ENCODE assay signal across 8 cellular contexts in the genomic region with DNA sequence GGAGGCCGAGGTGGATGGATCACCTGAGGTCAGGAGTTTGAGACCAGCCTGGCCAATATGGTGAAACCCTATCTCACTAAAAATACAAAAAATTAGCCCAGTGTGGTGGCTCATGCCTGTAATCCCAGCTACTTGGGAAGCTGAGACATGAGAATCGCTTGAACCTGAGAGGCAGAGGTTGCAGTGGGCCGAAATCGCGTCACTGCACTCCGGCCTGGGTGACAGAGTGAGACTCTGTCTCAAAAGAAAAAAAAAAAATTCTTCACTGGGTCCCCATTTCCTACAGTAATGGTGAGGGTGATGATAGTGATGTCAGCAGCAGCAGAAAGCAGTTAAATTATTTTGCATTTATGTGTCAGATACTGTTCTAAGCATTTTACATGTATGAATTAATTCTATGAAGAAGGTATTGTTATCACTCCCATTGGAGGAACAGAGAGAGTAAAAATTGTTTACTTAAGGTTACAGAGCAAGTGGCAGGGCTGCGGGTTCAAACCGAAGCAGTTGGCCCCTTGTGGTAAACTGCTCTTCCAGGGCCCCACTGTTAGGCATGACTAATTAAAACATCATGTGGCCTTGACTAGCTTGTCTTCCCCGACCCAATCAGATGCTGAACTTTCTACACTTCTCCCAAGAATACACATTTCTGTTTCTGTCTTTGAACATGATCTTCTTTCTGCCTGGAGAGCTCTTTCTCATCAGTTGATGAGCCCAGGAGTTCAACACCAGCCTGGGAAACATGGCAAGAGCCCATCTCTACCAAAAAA. TPM values are rescaled to one million over a fixed set of nuclear protein-coding genes. Genes with fewer than 3 reads are reported as not detected.
DNase-seq lines count a peak whose midpoint lies in the region; ATAC-seq, FAIRE-seq and TF ChIP-seq lines count a peak whose summit lies in the region.

No MANE protein-coding gene starts in this region.

- intact Hi-C loops in GM12878 (cut with micrococcal nuclease; ENCODE audit: unreplicated experiment): no loop called here

- no peaks in the 10 kb centered on the region for H3K27me3 ChIP-seq in GM12878 (replicated peaks in 1 of 2; ENCODE audit: control insufficient read depth in 2 of 2, insufficient read depth in 2 of 2, low read length in 1 of 2)
- no peaks in the 10 kb centered on the region for H3K27me3 ChIP-seq in H7 (ENCODE audit: control insufficient read depth, insufficient read depth, low read length)

- H3K79me2 ChIP-seq in GM12878 (ENCODE audit: control insufficient read depth, insufficient read depth, low read length): peaks cover 14% of the 10 kb centered on the region

- BruUV-seq in GM12878 (replicated peaks; lab: Mats Ljungman, UMichigan): TSS peak; percentile 29

- no peak for TF ChIP-seq EP300 in GM12878 (IDR thresholded peaks at IDR 0.05; ENCODE audit: borderline replicate concordance in 1 of 2, control insufficient read depth in 1 of 2, low read depth in 2 of 2, low read length in 2 of 2)

- RAD21 ChIA-PET in GM12878 (lab: Charles Lee; ENCODE audit: unreplicated experiment): interaction anchor here (0.6 to 3.5 kb wide), 7 partner anchors 16 to 95 kb away, joined by 3 to 21 read pairs (median 4); partner anchors contain the start of gene STAT3

- peaks cover 55% of the 10 kb centered on the region for H3K4me1 ChIP-seq in GM12878 (ENCODE audit: control insufficient read depth, insufficient read depth, low read length)

- WGBS in GM12878 (ENCODE audit: insufficient coverage, insufficient replicate concordance, low lambda C conversion rate, missing lambda C conversion rate): 21% methylated on average over 9 of the region's 9 CpGs

- H3K4me3 ChIP-seq in GM12878: no peak overlapping the region; the same call in 1 of the 2 replicates
- H3K4me3 ChIP-seq in H7 (ENCODE audit: insufficient read depth, low read depth, low read length): no peak overlapping the region

- CTCF ChIA-PET in GM12878 (lab: Yijun Ruan, JAX): interaction anchor here (0.6 to 6.3 kb wide), 5 partner anchors 46 to 164 kb away, joined by 3 to 48 read pairs (median 4); partner anchors contain the start of gene STAT3

- SMC1A ChIA-PET in GM12878 (lab: Charles Lee; ENCODE audit: uncharacterized antibody, unreplicated experiment): interaction anchor here (0.7 to 4.8 kb wide), 9 partner anchors 8 to 120 kb away, joined by 3 to 32 read pairs (median 4); partner anchors contain the start of gene STAT3

- peak; percentile 54 for DNase-seq in activated naive CD4-positive, alpha-beta T cell treated with Interleukin-2 at 50 U/mL for 16 hours
- no peak for DNase-seq in activated naive CD4-positive, alpha-beta T cell treated with anti-CD3 and anti-CD28 coated beads, Interleukin-2, amount 50 U/mL, for 16 hours
- peak; percentile 17 for DNase-seq in OCI-M1 (lab: John Stamatoyannopoulos, UW)
- no peak for DNase-seq in GM12878 (ENCODE audit: low read depth, low spot score)
- DNase-seq in stimulated activated CD8-positive, alpha-beta memory T cell treated with anti-CD3 and anti-CD28 coated beads, Interleukin-15, amount 100 ng/mL, for 48 hours (ENCODE audit: low read depth in 2 of 2): peak; percentile 37 to 38
- DNase-seq in H7: no peak
- no peak for DNase-seq in medulla oblongata (ENCODE audit: extremely low spot score)
- DNase-seq in GM19238 (ENCODE audit: insufficient read length, low spot score): no peak

- FAIRE-seq in GM12878 (lab: Jason Lieb, UNC): peak; percentile 31

- no peak for TF ChIP-seq RAD21 in GM12878 (IDR thresholded peaks at IDR 0.05; ENCODE audit: insufficient read depth, low read depth, low read length)

- peaks cover 0 to 31% of the 10 kb centered on the region in 2 experiments for H3K36me3 ChIP-seq in GM12878 (ENCODE audit: control insufficient read depth in 2 of 2, insufficient read depth in 2 of 2, low read length in 1 of 2)
- H3K36me3 ChIP-seq in H7 (replicated peaks; ENCODE audit: control insufficient read depth, insufficient read depth, low read length): peaks cover 16% of the 10 kb centered on the region

- H3K27ac ChIP-seq in GM12878 (ENCODE audit: control insufficient read depth, insufficient read depth): peak overlapping the region; percentile 88

- ATAC-seq in GM12878: peak; percentile 51

- peak overlapping the region; percentile 73 for H3K4me2 ChIP-seq in GM12878 (ENCODE audit: control insufficient read depth, insufficient read depth)

- peak overlapping the region; percentile 36; the same call in 1 of the 2 replicates for H3K9ac ChIP-seq in GM12878 (ENCODE audit: control insufficient read depth, insufficient read depth, low read length)

- in situ Hi-C loops in GM12878 (cut with MboI): no loop called here

- TF ChIP-seq POLR2A in GM12878 (IDR thresholded peaks at IDR 0.05; ENCODE audit: low read depth, low read length): no peak

- TF ChIP-seq CTCF in GM12878 (IDR thresholded peaks at IDR 0.05 in 2 of 3, conservative IDR thresholded peaks at IDR 0.05 in 1 of 3; ENCODE audit: control insufficient read depth in 2 of 3, extremely low read depth in 1 of 3, insufficient read depth in 1 of 3, low read depth in 3 of 3, low read length in 3 of 3): no peak

- H4K20me1 ChIP-seq in GM12878 (ENCODE audit: control insufficient read depth, insufficient read depth): no peaks in the 10 kb centered on the region

- H2AFZ ChIP-seq in GM12878 (ENCODE audit: control insufficient read depth, low read depth, low read length): no peak overlapping the region

- no peaks in the 10 kb centered on the region for H3K9me3 ChIP-seq in GM12878 (replicated peaks; ENCODE audit: control insufficient read depth, insufficient read depth, low read length)

- POLR2A ChIA-PET in GM12878 (lab: Charles Lee): interaction anchor here (0.5 to 1.6 kb wide), 9 partner anchors 12 to 1498 kb away, joined by 3 to 11 read pairs (median 3); partner anchors contain the start of gene STAT3

TF ChIP-seq in GM12878, 131 proteins besides CTCF, POLR2A, EP300 and RAD21 (continues in another document):
- TF ChIP-seq RUNX3 (IDR thresholded peaks at IDR 0.05; ENCODE audit: low read length) (peak; percentile 87), CREM (IDR thresholded peaks at IDR 0.05; ENCODE audit: low read depth) (0 out of 2 replicates have a peak, but pooled peaks have one; percentile 8), CBX5 (IDR thresholded peaks at IDR 0.05; ENCODE audit: low read depth) (no peak), PML (IDR thresholded peaks at IDR 0.05; ENCODE audit: low read length) (no peak), FOXK2 (IDR thresholded peaks at IDR 0.05) (no peak), SUPT20H (IDR thresholded peaks at IDR 0.05; ENCODE audit: borderline replicate concordance, control insufficient read depth, low read depth, low read length) (no peak), MAX (IDR thresholded peaks at IDR 0.05; ENCODE audit: low read depth, low read length) (no peak), YY1 (IDR thresholded peaks at IDR 0.05; ENCODE audit: low read depth, low read length) (no peak), EZH2 (IDR thresholded peaks at IDR 0.05; ENCODE audit: borderline replicate concordance, control insufficient read depth, low read depth, low read length) (no peak), GATAD2B (conservative IDR thresholded peaks at IDR 0.05; ENCODE audit: low read depth) (no peak)

RNA-seq across cellular contexts. Expression of gene STAT3, which starts 45.8 kb away (rescaled TPM):
- total RNA-seq in GM12878 (2013; cell fraction: nucleolus; rRNA removed): 148 and 163 TPM in 2 replicates
- total RNA-seq in GM12878 (2014; rRNA removed) (54.0 and 59.3 TPM in 2 replicates), GM12878 (2014; rRNA removed; fragmentation: Illumina TruSeq; extraction: Trizol) (51.3 and 54.5 TPM in 2 replicates), GM12878 (2021) (82.6 and 86.2 TPM in 2 replicates)
- 58.9 TPM for polyA plus RNA-seq in GM12878 (2011; ENCODE audit: low read depth)
- polyA plus RNA-seq in GM12878 (2011; rRNA removed) (63.6 and 74.7 TPM in 2 replicates), GM12878 (2014; fragmentation: Illumina TruSeq; extraction: Trizol) (57.3 and 59.8 TPM in 2 replicates), GM12878 (2014; fragmentation: Nextera tagmentation; extraction: Ambion mirVana) (10 to 100 TPM; 18.4 to 18.9 TPM), GM12878 (2014; rRNA removed) (55.0 and 62.0 TPM in 2 replicates), GM12878 (2016; fragmentation: Nextera tagmentation; extraction: Ambion mirVana) (10 to 100 TPM; 91.1 to 96.4 TPM)
- polyA plus RNA-seq in GM12878 (2011; cell fraction: cytosol; rRNA removed): 75.5 and 84.3 TPM in 2 replicates
- polyA plus RNA-seq in GM12878 (2011; cell fraction: nucleus; rRNA removed): 78.8 and 87.2 TPM in 2 replicates
- 79.3 and 107 TPM in 2 replicates for polyA plus RNA-seq in GM12878 (2012)
- polyA minus RNA-seq in GM12878 (2011; rRNA and poly(A)+ RNA removed): 99.8 and 120 TPM in 2 replicates
- 42.0 and 49.0 TPM in 2 replicates for polyA minus RNA-seq in GM12878 (2011; cell fraction: cytosol; rRNA and poly(A)+ RNA removed)
- 42.8 and 58.9 TPM in 2 replicates for polyA minus RNA-seq in GM12878 (2011; cell fraction: nucleus; rRNA and poly(A)+ RNA removed)
- total RNA-seq in H7 (2014; rRNA removed; shearing (Covaris generic)): 54.6 and 101 TPM in 2 replicates

RNA-seq across cellular contexts. Expression of gene STAT5A, which starts 54.1 kb away (rescaled TPM):
- total RNA-seq in GM12878 (2013; cell fraction: nucleolus; rRNA removed): 130 and 152 TPM in 2 replicates
- total RNA-seq in GM12878 (2014; rRNA removed): 71.1 and 81.1 TPM in 2 replicates
- 25.6 and 26.1 TPM in 2 replicates for total RNA-seq in GM12878 (2014; rRNA removed; fragmentation: Illumina TruSeq; extraction: Trizol)
- 78.9 and 86.4 TPM in 2 replicates for total RNA-seq in GM12878 (2021)
- polyA plus RNA-seq in GM12878 (2011; ENCODE audit: low read depth): 18.4 TPM
- 24.8 and 41.2 TPM in 2 replicates for polyA plus RNA-seq in GM12878 (2011; rRNA removed)
- polyA plus RNA-seq in GM12878 (2011; cell fraction: cytosol; rRNA removed): 45.7 and 47.5 TPM in 2 replicates
- polyA plus RNA-seq in GM12878 (2011; cell fraction: nucleus; rRNA removed): 167 and 182 TPM in 2 replicates
- 51.7 TPM in 2 replicates for polyA plus RNA-seq in GM12878 (2012)
- 64.7 and 66.2 TPM in 2 replicates for polyA plus RNA-seq in GM12878 (2014; fragmentation: Illumina TruSeq; extraction: Trizol)
- 10 to 100 TPM; 14.8 to 24.0 TPM for polyA plus RNA-seq in GM12878 (2014; fragmentation: Nextera tagmentation; extraction: Ambion mirVana)
- 51.4 and 54.6 TPM in 2 replicates for polyA plus RNA-seq in GM12878 (2014; rRNA removed)
- 10 to 100 TPM; 36.6 to 41.8 TPM for polyA plus RNA-seq in GM12878 (2016; fragmentation: Nextera tagmentation; extraction: Ambion mirVana)
- polyA minus RNA-seq in GM12878 (2011; rRNA and poly(A)+ RNA removed): 63.8 and 74.0 TPM in 2 replicates
- polyA minus RNA-seq in GM12878 (2011; cell fraction: cytosol; rRNA and poly(A)+ RNA removed): 31.0 and 31.7 TPM in 2 replicates
- 39.9 and 62.0 TPM in 2 replicates for polyA minus RNA-seq in GM12878 (2011; cell fraction: nucleus; rRNA and poly(A)+ RNA removed)
- 9.4 and 13.2 TPM in 2 replicates for total RNA-seq in H7 (2014; rRNA removed; shearing (Covaris generic))

Comparison
In these comparisons a context has a peak if more than half of its experiments do, and no peak if none do; other contexts are left out.
1. DNase-seq: peak in activated naive CD4-positive, alpha-beta T cell treated with Interleukin-2 at 50 U/mL for 16 hours (single experiment), OCI-M1 (single experiment) and stimulated activated CD8-positive, alpha-beta memory T cell treated with anti-CD3 and anti-CD28 coated beads, Interleukin-15, amount 100 ng/mL, for 48 hours (2 of 2); none in activated naive CD4-positive, alpha-beta T cell treated with anti-CD3 and anti-CD28 coated beads, Interleukin-2, amount 50 U/mL, for 16 hours (single experiment), GM12878 (single experiment), H7 (single experiment), medulla oblongata (single experiment) and GM19238 (single experiment).